ENCODE assay signal across 1 cellular context in genomic region chr14:101501858-101502615, GRCh38.
TF ChIP-seq lines count a peak whose summit lies in the region.

No MANE protein-coding gene starts in this region.

TF ChIP-seq in neural cell, 6 proteins besides CTCF, POLR2A, EP300 and RAD21 (continued from another document):
- no peak for TF ChIP-seq EZH2 (IDR thresholded peaks at IDR 0.05; ENCODE audit: borderline replicate concordance, insufficient read depth, low read length, poor library complexity, severe bottlenecking)
